ENCODE assay signal across 7 cellular contexts in genomic region chr3:5006755-5007202, GRCh38. TPM values are rescaled to one million over a fixed set of nuclear protein-coding genes. Genes with fewer than 3 reads are reported as not detected.
DNase-seq lines count a peak whose midpoint lies in the region; ATAC-seq, FAIRE-seq and TF ChIP-seq lines count a peak whose summit lies in the region.

No MANE protein-coding gene starts in this region.

- CTCF ChIA-PET in activated CD4-positive, alpha-beta memory T cell treated with anti-CD3 and anti-CD28 coated beads for 36 hours (lab: Charles Lee) = interaction anchor here (0.7 to 2.8 kb wide), 7 partner anchors 15 to 111 kb away, joined by 3 to 17 read pairs (median 5); partner anchors contain the start of gene BHLHE40

- peak overlapping the region; percentile 81 for H3K27ac Mint-ChIP-seq in activated CD4-positive, alpha-beta memory T cell treated with anti-CD3 and anti-CD28 coated beads for 36 hours
- H3K27ac Mint-ChIP-seq in chondrocyte (ENCODE audit: unreplicated experiment) (no peak overlapping the region), osteocyte (ENCODE audit: unreplicated experiment) (no peak overlapping the region)

- no peaks in the 10 kb centered on the region for H3K36me3 Mint-ChIP-seq in activated CD4-positive, alpha-beta memory T cell treated with anti-CD3 and anti-CD28 coated beads for 36 hours
- H3K36me3 Mint-ChIP-seq in chondrocyte (ENCODE audit: low read depth) (no peaks in the 10 kb centered on the region), osteocyte (ENCODE audit: unreplicated experiment) (no peaks in the 10 kb centered on the region)

- H3K27me3 Mint-ChIP-seq in activated CD4-positive, alpha-beta memory T cell treated with anti-CD3 and anti-CD28 coated beads for 36 hours = no peaks in the 10 kb centered on the region
- H3K27me3 Mint-ChIP-seq in chondrocyte (ENCODE audit: low read depth) (no peaks in the 10 kb centered on the region), osteocyte (ENCODE audit: unreplicated experiment) (no peaks in the 10 kb centered on the region)

- ATAC-seq in HG03066 (IDR thresholded peaks at IDR 0.05; ENCODE audit: low read depth, unreplicated experiment) = peak; percentile 51

- peak overlapping the region; percentile 25 for H3K4me3 Mint-ChIP-seq in activated CD4-positive, alpha-beta memory T cell treated with anti-CD3 and anti-CD28 coated beads for 36 hours
- H3K4me3 Mint-ChIP-seq in chondrocyte (ENCODE audit: unreplicated experiment) (no peak overlapping the region), osteocyte (ENCODE audit: unreplicated experiment) (no peak overlapping the region)

- no peaks in the 10 kb centered on the region for H3K9me3 Mint-ChIP-seq in activated CD4-positive, alpha-beta memory T cell treated with anti-CD3 and anti-CD28 coated beads for 36 hours
- H3K9me3 Mint-ChIP-seq in chondrocyte (ENCODE audit: low read depth) (no peaks in the 10 kb centered on the region), osteocyte (ENCODE audit: unreplicated experiment) (no peaks in the 10 kb centered on the region)

- DNase-seq in GM19239 (ENCODE audit: insufficient read length, low spot score) (no peak), lung microvascular endothelial cell (ENCODE audit: low read depth in 2 of 2) (peak; percentile 45 to 83), globus pallidus (ENCODE audit: low spot score) (no peak), chondrocyte (ENCODE audit: low spot score) (no peak), osteocyte (ENCODE audit: extremely low spot score, unreplicated experiment) (no peak)
- peak; percentile 94 for DNase-seq in activated CD4-positive, alpha-beta memory T cell treated with anti-CD3 and anti-CD28 coated beads for 36 hours

- intact Hi-C loops in activated CD4-positive, alpha-beta memory T cell treated with anti-CD3 and anti-CD28 coated beads for 36 hours (cut with micrococcal nuclease) = loop anchor here (1.0 kb wide), 3 partner anchors 16 to 29 kb away; no protein-coding TSS in a partner anchor

- peaks cover 52% of the 10 kb centered on the region for H3K4me1 Mint-ChIP-seq in activated CD4-positive, alpha-beta memory T cell treated with anti-CD3 and anti-CD28 coated beads for 36 hours (ENCODE audit: low read depth)
- H3K4me1 Mint-ChIP-seq in chondrocyte (ENCODE audit: low read depth) (peaks cover 3% of the 10 kb centered on the region), osteocyte (ENCODE audit: unreplicated experiment) (peaks cover 7% of the 10 kb centered on the region)

- FAIRE-seq in GM19239 (lab: Jason Lieb, UNC) = peak; percentile 69

- TF ChIP-seq CTCF in chondrocyte (IDR thresholded peaks at IDR 0.05) = no peak
- TF ChIP-seq CTCF in osteocyte (IDR thresholded peaks at IDR 0.05) = no peak

- POLR2A ChIA-PET in activated CD4-positive, alpha-beta memory T cell treated with anti-CD3 and anti-CD28 coated beads for 36 hours (lab: Charles Lee) = interaction anchor here (0.6 to 3.6 kb wide), 7 partner anchors 10 to 211 kb away, joined by 3 to 24 read pairs (median 4); partner anchors contain the start of gene BHLHE40

RNA-seq across cellular contexts. Expression of gene BHLHE40, which starts 27.5 kb away (rescaled TPM):
- 100 to 1,000 TPM; 188 to 195 TPM for total RNA-seq in activated CD4-positive, alpha-beta memory T cell treated with anti-CD3 and anti-CD28 coated beads for 36 hours
- total RNA-seq in lung microvascular endothelial cell = 7.8 and 9.7 TPM in 2 replicates
- 53.8 to 75.5 TPM (median 66.4 TPM) in 3 replicates for total RNA-seq in chondrocyte
- total RNA-seq in osteocyte = 34.1 TPM in 2 replicates

Comparison
In these comparisons a context has a peak if more than half of its experiments do, and no peak if none do; other contexts are left out.
1. DNase-seq: peak in activated CD4-positive, alpha-beta memory T cell treated with anti-CD3 and anti-CD28 coated beads for 36 hours (single experiment) and lung microvascular endothelial cell (2 of 2); none in GM19239 (single experiment), globus pallidus (single experiment), chondrocyte (single experiment) and osteocyte (single experiment).